In genomic region chr17:2213291-2213960, GRCh38 we compare ENCODE assay signal across 9 cellular contexts.
DNase-seq lines count a peak whose midpoint lies in the region; ATAC-seq and TF ChIP-seq lines count a peak whose summit lies in the region.
"Had no signal": no experiment of that assay in that cellular context is flagged by ENCODE, and none has a peak within 500 bp of the region (broad histone marks: within the 10 kb centered on the region; RNA-seq: fewer than 3 reads in every experiment).

No MANE protein-coding gene starts in this region.

- H3K4me3 ChIP-seq in dorsolateral prefrontal cortex (peak overlapping the region in 28 of 59 donors; percentile 0 to 51 (median 22)), urinary bladder (ENCODE audit: low read depth, low read length) (no peak overlapping the region)

- H3K4me1 Mint-ChIP-seq in activated naive CD4-positive, alpha-beta T cell treated with anti-CD3 and anti-CD28 coated beads, Interleukin-2, amount 10 ng/mL, durations not matched to agents 7 days and 5 days = peaks cover 65% of the 10 kb centered on the region

- no peak for DNase-seq in activated naive CD4-positive, alpha-beta T cell treated with anti-CD3 and anti-CD28 coated beads, Interleukin-2, amount 10 ng/mL, durations not matched to agents 7 days and 5 days
- no peak for DNase-seq in activated naive CD4-positive, alpha-beta T cell (lab: John Stamatoyannopoulos, UW)
- DNase-seq in dorsolateral prefrontal cortex = peak in 7 of 10 donors; percentile 46 to 64 (median 60)
- peak; percentile 33 for DNase-seq in myocyte (ENCODE audit: low read depth)
- DNase-seq in D341Med (ENCODE audit: low spot score) = no peak
- DNase-seq: cortex of kidney had no signal

- ATAC-seq in GM21447 (IDR thresholded peaks at IDR 0.05; ENCODE audit: unreplicated experiment) = no peak
- ATAC-seq in HG03039 (IDR thresholded peaks at IDR 0.05; ENCODE audit: unreplicated experiment) = no peak

- peak overlapping the region; percentile 92 for H3K27ac Mint-ChIP-seq in activated naive CD4-positive, alpha-beta T cell treated with anti-CD3 and anti-CD28 coated beads, Interleukin-2, amount 10 ng/mL, durations not matched to agents 7 days and 5 days

- no peaks in the 10 kb centered on the region for H3K36me3 ChIP-seq in urinary bladder (ENCODE audit: insufficient read depth)

- peaks cover 2% of the 10 kb centered on the region for H3K4me1 ChIP-seq in urinary bladder (ENCODE audit: insufficient read depth)

- no peaks in the 10 kb centered on the region for H3K27me3 ChIP-seq in dorsolateral prefrontal cortex

- CTCF ChIA-PET in activated naive CD4-positive, alpha-beta T cell treated with anti-CD3 and anti-CD28 coated beads, Interleukin-2, amount 10 ng/mL, durations not matched to agents 7 days and 5 days (lab: Charles Lee) = interaction anchor here (1.2 to 3.3 kb wide), 3 partner anchors 31 to 127 kb away, joined by 3 to 10 read pairs (median 3); no protein-coding TSS in a partner anchor

- peak overlapping the region; percentile 52 to 93 (median 86) for H3K27ac ChIP-seq in dorsolateral prefrontal cortex
- peak overlapping the region; percentile 82 for H3K27ac ChIP-seq in urinary bladder (ENCODE audit: low read depth)

- H3K36me3 Mint-ChIP-seq in activated naive CD4-positive, alpha-beta T cell treated with anti-CD3 and anti-CD28 coated beads, Interleukin-2, amount 10 ng/mL, durations not matched to agents 7 days and 5 days = peaks cover 43% of the 10 kb centered on the region

- TF ChIP-seq CTCF in dorsolateral prefrontal cortex (IDR thresholded peaks at IDR 0.05 in 54 of 56, conservative IDR thresholded peaks at IDR 0.05 in 2 of 56; ENCODE audit: low read depth in 1 of 56, partially characterized antibody in 56 of 56) = peak in 1 of 56 donors; percentile 13

- H3K27me3 Mint-ChIP-seq in activated naive CD4-positive, alpha-beta T cell treated with anti-CD3 and anti-CD28 coated beads, Interleukin-2, amount 10 ng/mL, durations not matched to agents 7 days and 5 days = no peaks in the 10 kb centered on the region

- peak overlapping the region; percentile 33 for H3K4me3 Mint-ChIP-seq in activated naive CD4-positive, alpha-beta T cell treated with anti-CD3 and anti-CD28 coated beads, Interleukin-2, amount 10 ng/mL, durations not matched to agents 7 days and 5 days

- 34% methylated on average over 11 of the region's 11 CpGs for WGBS in urinary bladder

- peaks cover under 1% of the 10 kb centered on the region for H3K9me3 Mint-ChIP-seq in activated naive CD4-positive, alpha-beta T cell treated with anti-CD3 and anti-CD28 coated beads, Interleukin-2, amount 10 ng/mL, durations not matched to agents 7 days and 5 days

- intact Hi-C loops in dorsolateral prefrontal cortex (cut with DNase I) = loop anchor here in 1 of 2 donors (2.0 kb wide), 1 partner anchor 33 kb away; no protein-coding TSS in a partner anchor

Comparison
In these comparisons a context has a peak if more than half of its experiments do, and no peak if none do; other contexts are left out.
1. DNase-seq: peak in dorsolateral prefrontal cortex (7 of 10) and myocyte (single experiment); none in activated naive CD4-positive, alpha-beta T cell treated with anti-CD3 and anti-CD28 coated beads, Interleukin-2, amount 10 ng/mL, durations not matched to agents 7 days and 5 days (single experiment), activated naive CD4-positive, alpha-beta T cell (0 of 4) and D341Med (single experiment).